ENCODE assay signal across 9 cellular contexts in genomic region chr22:25069758-25070461, GRCh38.
DNase-seq lines count a peak whose midpoint lies in the region; ATAC-seq and TF ChIP-seq lines count a peak whose summit lies in the region.
"Had no signal": no experiment of that assay in that cellular context is flagged by ENCODE, and none has a peak within 500 bp of the region (broad histone marks: within the 10 kb centered on the region; RNA-seq: fewer than 3 reads in every experiment).

No MANE protein-coding gene starts in this region.

- H3K9me3 Mint-ChIP-seq in activated CD4-positive, alpha-beta T cell treated with anti-CD3 and anti-CD28 coated beads for 36 hours (ENCODE audit: low read depth), result no peaks in the 10 kb centered on the region
- H3K9me3 Mint-ChIP-seq in activated naive CD8-positive, alpha-beta T cell treated with anti-CD3 and anti-CD28 coated beads, Interleukin-2, amount 50 U/mL, for 24 hours, result no peaks in the 10 kb centered on the region

- no peaks in the 10 kb centered on the region for H3K27me3 ChIP-seq in thoracic aorta (replicated peaks; ENCODE audit: insufficient read depth)

- peaks cover 4% of the 10 kb centered on the region for H3K36me3 Mint-ChIP-seq in activated CD4-positive, alpha-beta T cell treated with anti-CD3 and anti-CD28 coated beads for 36 hours (ENCODE audit: low read depth)
- H3K36me3 Mint-ChIP-seq in activated naive CD8-positive, alpha-beta T cell treated with anti-CD3 and anti-CD28 coated beads, Interleukin-2, amount 50 U/mL, for 24 hours (ENCODE audit: low read depth), result no peaks in the 10 kb centered on the region

- DNase-seq in activated CD4-positive, alpha-beta T cell treated with anti-CD3 and anti-CD28 coated beads for 36 hours, result peak; percentile 64
- no peak for DNase-seq in activated CD4-positive, alpha-beta T cell treated with anti-CD3 and anti-CD28 coated beads for 1 hour
- no peak for DNase-seq in activated naive CD8-positive, alpha-beta T cell treated with anti-CD3 and anti-CD28 coated beads, Interleukin-2, amount 50 U/mL, for 24 hours
- no peak for DNase-seq in thoracic aorta (ENCODE audit: low spot score)
- DNase-seq in germinal center (ENCODE audit: low spot score), result no peak
- DNase-seq in NCI-H1930 (lab: John Stamatoyannopoulos, UW), result no peak
- no peak for DNase-seq in NCI-H226
- DNase-seq: NCI-H1105 treated with DMSO at 0.1 percent for 48 hours had no signal

- H3K4me3 ChIP-seq in mesodermal cell (ENCODE audit: extremely low read depth, insufficient read depth, low read length, poor library complexity, severe bottlenecking), result no peak overlapping the region
- peak overlapping the region; percentile 81 for H3K4me3 ChIP-seq in thoracic aorta

- peaks cover 18% of the 10 kb centered on the region for H3K4me1 ChIP-seq in mesodermal cell (ENCODE audit: control insufficient read depth, insufficient read depth, low read length, poor library complexity, severe bottlenecking)
- H3K4me1 ChIP-seq in thoracic aorta (ENCODE audit: control insufficient read depth in 1 of 2, low read depth in 2 of 2), result peaks cover 24 to 66% of the 10 kb centered on the region in 2 donors

- H3K27ac ChIP-seq in mesodermal cell (ENCODE audit: low read depth, low read length, severe bottlenecking) (peak overlapping the region; percentile 68), thoracic aorta (peak overlapping the region; percentile 95 to 97)

- peak overlapping the region; percentile 78 for H3K4me3 Mint-ChIP-seq in activated CD4-positive, alpha-beta T cell treated with anti-CD3 and anti-CD28 coated beads for 36 hours
- H3K4me3 Mint-ChIP-seq in activated naive CD8-positive, alpha-beta T cell treated with anti-CD3 and anti-CD28 coated beads, Interleukin-2, amount 50 U/mL, for 24 hours, result peak overlapping the region; percentile 80

- no peaks in the 10 kb centered on the region for H3K27me3 Mint-ChIP-seq in activated CD4-positive, alpha-beta T cell treated with anti-CD3 and anti-CD28 coated beads for 36 hours
- H3K27me3 Mint-ChIP-seq in activated naive CD8-positive, alpha-beta T cell treated with anti-CD3 and anti-CD28 coated beads, Interleukin-2, amount 50 U/mL, for 24 hours, result peaks cover 2% of the 10 kb centered on the region

- H3K9me3 ChIP-seq in mesodermal cell (ENCODE audit: control insufficient read depth, low read length), result no peaks in the 10 kb centered on the region
- no peaks in the 10 kb centered on the region for H3K9me3 ChIP-seq in thoracic aorta

- H3K27ac Mint-ChIP-seq in activated CD4-positive, alpha-beta T cell treated with anti-CD3 and anti-CD28 coated beads for 36 hours, result peak overlapping the region; percentile 93
- peak overlapping the region; percentile 88 for H3K27ac Mint-ChIP-seq in activated naive CD8-positive, alpha-beta T cell treated with anti-CD3 and anti-CD28 coated beads, Interleukin-2, amount 50 U/mL, for 24 hours

- TF ChIP-seq CTCF in thoracic aorta (IDR thresholded peaks at IDR 0.05), result no peak

- H3K36me3 ChIP-seq in mesodermal cell (ENCODE audit: control insufficient read depth, insufficient read depth, low read length) (peaks cover 6% of the 10 kb centered on the region), thoracic aorta (no peaks in the 10 kb centered on the region)

- H3K4me1 Mint-ChIP-seq in activated CD4-positive, alpha-beta T cell treated with anti-CD3 and anti-CD28 coated beads for 36 hours, result peaks cover 89% of the 10 kb centered on the region
- H3K4me1 Mint-ChIP-seq in activated naive CD8-positive, alpha-beta T cell treated with anti-CD3 and anti-CD28 coated beads, Interleukin-2, amount 50 U/mL, for 24 hours, result peaks cover 84% of the 10 kb centered on the region

- peak; percentile 6 for ATAC-seq in activated CD4-positive, alpha-beta T cell treated with anti-CD3 and anti-CD28 coated beads for 36 hours
- ATAC-seq in activated naive CD8-positive, alpha-beta T cell treated with anti-CD3 and anti-CD28 coated beads, Interleukin-2, amount 50 U/mL, for 24 hours, result no peak
- no peak for ATAC-seq in thoracic aorta (ENCODE audit: insufficient number of reproducible peaks, low FRiP score, low read depth)

- CTCF ChIA-PET in activated CD4-positive, alpha-beta T cell treated with anti-CD3 and anti-CD28 coated beads for 36 hours (lab: Charles Lee), result interaction anchor here (0.6 to 5.9 kb wide), 4 partner anchors 9 to 267 kb away, joined by 3 to 46 read pairs (median 4); no protein-coding TSS in a partner anchor

- POLR2A ChIA-PET in activated CD4-positive, alpha-beta T cell treated with anti-CD3 and anti-CD28 coated beads for 36 hours (lab: Charles Lee), result no interaction called here

- 90 to 92% methylated on average over 23 to 27 of the region's 29 CpGs for WGBS in mesodermal cell (ENCODE audit: insufficient coverage in 2 of 2), 2 experiments

- intact Hi-C loops in activated CD4-positive, alpha-beta T cell treated with anti-CD3 and anti-CD28 coated beads for 36 hours (cut with DNase I, micrococcal nuclease), result loop anchor here (1.0 to 10.0 kb wide), 11 partner anchors 9 to 1602 kb away; partner anchors contain the start of genes ASPHD2 (in 1 of the 2), GRK3 (in 1 of the 2) and SGSM1 (in 1 of the 2)
